In the genomic region with DNA sequence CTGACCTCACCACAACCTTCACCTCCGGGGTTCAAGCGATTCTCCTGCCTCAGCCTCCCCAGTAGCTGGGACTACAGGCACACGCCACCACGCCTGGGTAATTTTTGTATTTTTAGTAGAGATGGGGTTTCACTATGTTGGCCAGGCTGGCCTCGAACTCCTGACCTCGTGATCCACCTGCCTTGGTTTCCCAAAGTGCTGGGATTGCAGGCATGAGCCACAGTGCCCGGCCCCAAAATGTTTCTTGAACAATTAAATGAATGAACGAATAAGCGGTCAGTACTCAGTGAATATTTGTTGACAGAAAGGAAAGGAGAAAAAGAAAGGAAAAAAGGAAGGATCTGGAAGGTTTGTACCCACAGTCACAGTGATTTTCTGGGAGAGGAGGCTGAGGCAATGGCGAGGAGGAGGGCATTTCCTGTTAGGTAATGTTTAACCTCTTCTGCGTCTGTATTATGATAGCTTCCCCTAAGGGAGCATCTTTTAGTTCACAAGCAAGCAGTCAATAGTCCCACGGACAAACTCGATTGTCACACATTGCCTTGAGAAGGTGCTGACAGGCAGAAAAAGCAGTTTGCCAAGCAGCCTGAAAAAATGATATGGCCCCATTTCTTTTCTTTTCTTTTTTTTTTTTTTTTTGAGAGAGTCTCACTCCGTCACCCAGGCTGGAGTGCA, we compare ENCODE assay signal across 7 cellular contexts. TPM values are rescaled to one million over a fixed set of nuclear protein-coding genes. Genes with fewer than 3 reads are reported as not detected.
A peak's percentile ranks its signal among the peaks of the same experiment; 100 is the strongest.
DNase-seq lines count a peak whose midpoint lies in the region; ATAC-seq, FAIRE-seq and TF ChIP-seq lines count a peak whose summit lies in the region.
"Not testable (repeated sequence)": the region's sequence is repeated elsewhere in the genome, so short reads cannot be mapped to it uniquely, and the experiment has no call there.

No MANE protein-coding gene starts in this region.

- H3K36me3 Mint-ChIP-seq in WTC11; chondrocyte (ENCODE audit: low read depth): not testable (repeated sequence)

- not testable (repeated sequence) for H3K27ac ChIP-seq in osteoblast (ENCODE audit: low read depth, low read length)

- FAIRE-seq in RCC 7860 (lab: Jason Lieb, UNC), result not testable (repeated sequence)

- POLR2A ChIA-PET in WTC11 (lab: Charles Lee), result interaction anchor here (1.1 kb wide), 1 partner anchor 11 kb away, joined by 4 read pairs; no protein-coding TSS in a partner anchor

- not testable (repeated sequence) for H3K36me3 ChIP-seq in osteoblast (ENCODE audit: insufficient read depth, low read length)

- not testable (repeated sequence) for H3K27me3 Mint-ChIP-seq in WTC11 (ENCODE audit: low read depth); chondrocyte (ENCODE audit: low read depth)

- not testable (repeated sequence) for H3K27ac Mint-ChIP-seq in WTC11
- H3K27ac Mint-ChIP-seq in chondrocyte (ENCODE audit: unreplicated experiment), result peak overlapping the region; percentile 22

- DNase-seq in ACHN (peak; percentile 19), DMS53 treated with DMSO at 0.1 percent for 48 hours (lab: John Stamatoyannopoulos, UW; ENCODE audit: unreplicated experiment) (peak; percentile 8), MV-4-11 (lab: John Stamatoyannopoulos, UW) (peak; percentile 44), RCC 7860 (ENCODE audit: low spot score) (peak; percentile 47), osteoblast (ENCODE audit: insufficient read length, low spot score, missing footprints) (peak; percentile 31)
- DNase-seq in WTC11 (ENCODE audit: low spot score); chondrocyte (ENCODE audit: low spot score): not testable (repeated sequence)

- H3K4me1 ChIP-seq in osteoblast (ENCODE audit: insufficient read depth, low read length), result not testable (repeated sequence)

- not testable (repeated sequence) for ATAC-seq in WTC11

- not testable (repeated sequence) for H3K4me3 ChIP-seq in osteoblast (ENCODE audit: insufficient read depth, low read length)

- not testable (repeated sequence) for H3K4me3 Mint-ChIP-seq in WTC11; chondrocyte (ENCODE audit: unreplicated experiment)

- not testable (repeated sequence) for TF ChIP-seq CTCF in WTC11 (IDR thresholded peaks at IDR 0.05); chondrocyte (IDR thresholded peaks at IDR 0.05); osteoblast (IDR thresholded peaks at IDR 0.05; ENCODE audit: extremely low read depth, low read depth, low read length)

- H4K20me1 ChIP-seq in osteoblast (ENCODE audit: insufficient read depth, low read length), result not testable (repeated sequence)

- not testable (repeated sequence) for H3K79me2 ChIP-seq in osteoblast (ENCODE audit: insufficient read depth, low read length)

- H3K9me3 ChIP-seq in osteoblast (ENCODE audit: low read depth, low read length), result not testable (repeated sequence)

- peak overlapping the region; percentile 66 for H2AFZ ChIP-seq in osteoblast (ENCODE audit: low read length)

- in situ Hi-C loops in ACHN (cut with HindIII; ENCODE audit: low pct_ligation_motif_present, low pct_unique_long_range_greater_than_20kb, low sequenced_read_pairs), result not testable (repeated sequence)

- H3K4me1 Mint-ChIP-seq in WTC11, result not testable (repeated sequence)
- peaks cover 16% of the 10 kb centered on the region for H3K4me1 Mint-ChIP-seq in chondrocyte (ENCODE audit: low read depth)

- not testable (repeated sequence) for H3K4me2 ChIP-seq in osteoblast (ENCODE audit: insufficient read depth, low read length)

- CTCF ChIA-PET in WTC11 (lab: Charles Lee), result interaction anchor here (1.2 kb wide), 1 partner anchor 15 kb away, joined by 3 read pairs; no protein-coding TSS in a partner anchor

- not testable (repeated sequence) for H3K9me3 Mint-ChIP-seq in WTC11; chondrocyte (ENCODE audit: low read depth)

- H3K27me3 ChIP-seq in osteoblast (ENCODE audit: insufficient read depth, low read length), result not testable (repeated sequence)

TF ChIP-seq in WTC11, 78 proteins besides CTCF, POLR2A, EP300 and RAD21:
- TF ChIP-seq GABPB1 (CRISPR knock-in tag; IDR thresholded peaks at IDR 0.05), result peak; percentile 43; the same call in 1 of the 2 replicates

RNA-seq across cellular contexts. Expression of a gene that starts 17.9 kb away (rescaled TPM):
- total RNA-seq in WTC11 (2021), result 7.0 to 8.7 TPM (median 7.9 TPM) in 3 replicates
- 4.9 to 15.1 TPM (median 6.1 TPM) in 3 replicates for total RNA-seq in chondrocyte
- total RNA-seq in osteoblast, result 1.8 and 2.1 TPM in 2 replicates
